8 cellular contexts compared by ENCODE assay signal in the genomic region with DNA sequence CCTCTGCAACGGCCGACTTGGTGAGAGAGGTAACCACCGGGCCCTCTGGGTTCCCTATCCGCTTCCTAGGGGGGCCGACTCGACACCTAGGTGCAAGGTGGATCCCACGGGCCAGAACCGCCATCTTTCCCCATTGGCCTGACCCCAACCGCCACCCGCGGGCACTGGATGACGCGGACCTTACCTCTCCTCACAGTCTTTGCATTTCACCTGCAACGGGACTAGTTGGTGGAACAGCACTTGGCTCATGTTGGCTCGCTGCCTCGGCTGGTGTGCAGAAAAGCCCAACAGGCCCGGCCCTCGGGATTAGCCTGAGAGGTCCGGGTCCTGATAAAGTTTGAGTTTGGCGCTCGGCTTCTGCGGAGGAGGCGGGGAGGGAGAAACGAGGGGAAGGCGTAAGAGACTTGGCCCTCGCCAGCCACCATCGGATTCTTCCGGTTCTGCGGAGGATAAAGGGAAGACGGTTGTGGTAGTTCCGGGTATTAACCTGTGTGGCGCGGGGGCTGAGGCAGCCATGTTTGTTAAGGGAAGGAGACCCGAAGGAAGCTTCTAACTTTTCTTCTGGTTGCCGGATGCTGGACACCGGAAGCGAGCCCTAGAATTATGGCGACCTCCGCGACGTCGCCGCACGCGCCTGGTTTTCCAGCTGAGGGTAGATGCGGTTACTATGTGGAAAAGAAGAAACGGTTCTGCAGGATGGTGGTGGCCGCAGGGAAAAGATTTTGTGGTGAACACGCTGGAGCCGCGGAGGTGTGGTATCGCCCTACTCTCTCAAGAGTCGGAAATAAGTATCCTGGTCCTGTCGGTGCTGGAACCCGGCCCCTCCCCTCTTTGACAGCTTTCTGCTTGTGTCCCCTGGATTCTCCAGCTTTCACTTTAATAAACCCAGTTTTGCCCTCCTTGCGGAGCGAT. TPM values are rescaled to one million over a fixed set of nuclear protein-coding genes. Genes with fewer than 3 reads are reported as not detected.
A peak's percentile ranks its signal among the peaks of the same experiment; 100 is the strongest.
DNase-seq lines count a peak whose midpoint lies in the region; ATAC-seq and TF ChIP-seq lines count a peak whose summit lies in the region.

A gene with protein sequence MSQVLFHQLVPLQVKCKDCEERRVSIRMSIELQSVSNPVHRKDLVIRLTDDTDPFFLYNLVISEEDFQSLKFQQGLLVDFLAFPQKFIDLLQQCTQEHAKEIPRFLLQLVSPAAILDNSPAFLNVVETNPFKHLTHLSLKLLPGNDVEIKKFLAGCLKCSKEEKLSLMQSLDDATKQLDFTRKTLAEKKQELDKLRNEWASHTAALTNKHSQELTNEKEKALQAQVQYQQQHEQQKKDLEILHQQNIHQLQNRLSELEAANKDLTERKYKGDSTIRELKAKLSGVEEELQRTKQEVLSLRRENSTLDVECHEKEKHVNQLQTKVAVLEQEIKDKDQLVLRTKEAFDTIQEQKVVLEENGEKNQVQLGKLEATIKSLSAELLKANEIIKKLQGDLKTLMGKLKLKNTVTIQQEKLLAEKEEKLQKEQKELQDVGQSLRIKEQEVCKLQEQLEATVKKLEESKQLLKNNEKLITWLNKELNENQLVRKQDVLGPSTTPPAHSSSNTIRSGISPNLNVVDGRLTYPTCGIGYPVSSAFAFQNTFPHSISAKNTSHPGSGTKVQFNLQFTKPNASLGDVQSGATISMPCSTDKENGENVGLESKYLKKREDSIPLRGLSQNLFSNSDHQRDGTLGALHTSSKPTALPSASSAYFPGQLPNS (minus strand): TSS at position 365 of the 912 bp plus-strand sequence. CDS start 116 bp downstream, at position 249.
A gene with protein sequence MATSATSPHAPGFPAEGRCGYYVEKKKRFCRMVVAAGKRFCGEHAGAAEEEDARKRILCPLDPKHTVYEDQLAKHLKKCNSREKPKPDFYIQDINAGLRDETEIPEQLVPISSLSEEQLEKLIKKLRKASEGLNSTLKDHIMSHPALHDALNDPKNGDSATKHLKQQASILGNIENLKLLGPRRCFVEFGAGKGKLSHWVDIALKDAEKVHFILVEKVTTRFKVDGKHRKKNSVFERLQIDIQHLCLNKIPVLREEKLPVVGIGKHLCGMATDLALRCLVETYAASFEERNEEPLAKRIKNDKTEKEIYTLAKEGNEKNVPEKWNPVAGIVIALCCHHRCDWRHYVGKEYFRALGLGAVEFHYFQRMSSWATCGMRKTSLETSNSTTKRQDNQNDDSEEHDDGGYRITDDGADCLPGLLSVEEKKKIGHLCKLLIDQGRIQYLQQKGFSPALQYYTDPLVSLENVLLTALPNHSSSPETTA (plus strand): TSS at position 598 of the 912 bp plus-strand sequence. CDS start 6 bp downstream, at position 604.

- TF ChIP-seq CTCF in omental fat pad (IDR thresholded peaks at IDR 0.05): no peak
- TF ChIP-seq CTCF in thoracic aorta (IDR thresholded peaks at IDR 0.05): no peak

- peak within 1 kb of the TSS; percentile 91 for H3K4me3 ChIP-seq in GM08714 (ENCODE audit: low read length)
- peak within 1 kb of the TSS; percentile 86 for H3K4me3 ChIP-seq in thoracic aorta

- H3K27ac ChIP-seq in thoracic aorta: peak within 1 kb of the TSS; percentile 21 to 45

- H3K36me3 ChIP-seq in thoracic aorta: peaks cover 4% of the 10 kb centered on the region

- DNase-seq in NCI-H1092 treated with DMSO at 0.1 percent for 48 hours (lab: John Stamatoyannopoulos, UW) (peak; percentile 98), SKM-1 (lab: John Stamatoyannopoulos, UW; ENCODE audit: unreplicated experiment) (peak; percentile 97), glomerular visceral epithelial cell (ENCODE audit: extremely low spot score) (peak; percentile 98), omental fat pad (ENCODE audit: low spot score) (peak; percentile 83), thoracic aorta (ENCODE audit: low spot score) (peak; percentile 93)
- DNase-seq in activated naive CD4-positive, alpha-beta T cell treated with anti-CD3 and anti-CD28 coated beads, Interleukin-2, amount 50 U/mL, for 72 hours (ENCODE audit: low spot score in 2 of 2): peak; percentile 87 to 94

- peaks cover 22 to 23% of the 10 kb centered on the region in 2 donors for H3K36me3 Mint-ChIP-seq in activated naive CD4-positive, alpha-beta T cell treated with anti-CD3 and anti-CD28 coated beads, Interleukin-2, amount 50 U/mL, for 72 hours

- no peaks in the 10 kb centered on the region for H3K27me3 ChIP-seq in thoracic aorta (replicated peaks; ENCODE audit: insufficient read depth)

- H3K9me3 Mint-ChIP-seq in activated naive CD4-positive, alpha-beta T cell treated with anti-CD3 and anti-CD28 coated beads, Interleukin-2, amount 50 U/mL, for 72 hours: no peaks in the 10 kb centered on the region

- ATAC-seq in HG02610 (IDR thresholded peaks at IDR 0.05; ENCODE audit: unreplicated experiment) (peak; percentile 83), omental fat pad (ENCODE audit: low FRiP score) (peak; percentile 98), thoracic aorta (ENCODE audit: insufficient number of reproducible peaks, low FRiP score, low read depth) (peak; percentile 96)
- ATAC-seq in activated naive CD4-positive, alpha-beta T cell treated with anti-CD3 and anti-CD28 coated beads, Interleukin-2, amount 50 U/mL, for 72 hours: peak; percentile 92 to 95

- H3K27ac Mint-ChIP-seq in activated naive CD4-positive, alpha-beta T cell treated with anti-CD3 and anti-CD28 coated beads, Interleukin-2, amount 50 U/mL, for 72 hours: peak within 1 kb of the TSS; percentile 93 to 97

- peaks cover 13 to 20% of the 10 kb centered on the region in 2 donors for H3K4me1 ChIP-seq in thoracic aorta (ENCODE audit: control insufficient read depth in 1 of 2, low read depth in 2 of 2)

- H3K9me3 ChIP-seq in thoracic aorta: no peaks in the 10 kb centered on the region

RNA-seq across cellular contexts. Expression of the first gene that starts in this region (rescaled TPM):
- 10 to 100 TPM; 14.5 to 16.7 TPM for total RNA-seq in activated naive CD4-positive, alpha-beta T cell treated with anti-CD3 and anti-CD28 coated beads, Interleukin-2, amount 50 U/mL, for 72 hours
- total RNA-seq in omental fat pad (1 to 10 TPM; 1.2 to 4.6 (median 2.0) TPM), thoracic aorta (1 to 10 TPM; 2.4 to 3.2 TPM)

RNA-seq across cellular contexts. Expression of the second gene that starts in this region (rescaled TPM):
- total RNA-seq in activated naive CD4-positive, alpha-beta T cell treated with anti-CD3 and anti-CD28 coated beads, Interleukin-2, amount 50 U/mL, for 72 hours: 10 to 100 TPM; 15.5 to 17.5 TPM
- total RNA-seq in omental fat pad (10 to 100 TPM in 3 of 4 donors, 1 to 10 TPM in 1; 9.3 to 21.1 (median 15.8) TPM), thoracic aorta (10 to 100 TPM; 11.4 to 11.7 TPM)

Comparison
In these comparisons a context has a peak if more than half of its experiments do, and no peak if none do; other contexts are left out.
1. Peak in every context shown above with its lines: DNase-seq, ATAC-seq, H3K4me3 ChIP-seq and H3K27ac ChIP-seq.